Comparison of ENCODE assay signal across 2 cellular contexts in the genomic region with DNA sequence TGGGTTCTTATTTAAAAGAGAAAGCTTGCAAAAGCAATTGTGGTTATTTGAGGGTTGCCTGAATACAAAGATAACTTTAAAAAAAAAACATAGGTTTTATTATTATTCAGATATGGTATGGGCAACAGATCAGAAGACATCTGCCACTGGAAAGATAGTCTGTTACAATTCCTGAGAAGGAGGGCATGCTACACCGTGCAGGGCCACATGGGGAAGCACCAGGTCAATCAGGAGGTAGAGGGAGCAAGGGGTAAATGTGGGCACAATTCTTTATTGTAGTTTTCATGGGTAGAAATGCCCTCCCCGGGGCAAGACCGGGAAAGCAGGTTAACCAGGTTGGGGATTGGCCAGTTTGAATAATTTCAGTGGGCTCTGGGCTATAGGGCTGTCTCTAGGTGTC.
TF ChIP-seq lines count a peak whose summit lies in the region.

No MANE protein-coding gene starts in this region.

TF ChIP-seq in HepG2, 621 proteins besides CTCF, POLR2A, EP300 and RAD21:
- no peak for TF ChIP-seq CBFB (CRISPR knock-in tag; IDR thresholded peaks at IDR 0.05)
- no peak for TF ChIP-seq ZNF777 (CRISPR knock-in tag; IDR thresholded peaks at IDR 0.05)
- TF ChIP-seq ZBTB20 (CRISPR knock-in tag; IDR thresholded peaks at IDR 0.05; ENCODE audit: borderline replicate concordance, low read depth), result no peak
- TF ChIP-seq, protein P1, sequence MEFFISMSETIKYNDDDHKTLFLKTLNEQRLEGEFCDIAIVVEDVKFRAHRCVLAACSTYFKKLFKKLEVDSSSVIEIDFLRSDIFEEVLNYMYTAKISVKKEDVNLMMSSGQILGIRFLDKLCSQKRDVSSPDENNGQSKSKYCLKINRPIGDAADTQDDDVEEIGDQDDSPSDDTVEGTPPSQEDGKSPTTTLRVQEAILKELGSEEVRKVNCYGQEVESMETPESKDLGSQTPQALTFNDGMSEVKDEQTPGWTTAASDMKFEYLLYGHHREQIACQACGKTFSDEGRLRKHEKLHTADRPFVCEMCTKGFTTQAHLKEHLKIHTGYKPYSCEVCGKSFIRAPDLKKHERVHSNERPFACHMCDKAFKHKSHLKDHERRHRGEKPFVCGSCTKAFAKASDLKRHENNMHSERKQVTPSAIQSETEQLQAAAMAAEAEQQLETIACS (CRISPR knock-in tag; IDR thresholded peaks at IDR 0.05), result no peak
- no peak for TF ChIP-seq BCL6 (CRISPR knock-in tag; IDR thresholded peaks at IDR 0.05)

TF ChIP-seq in H1, 55 proteins besides CTCF, POLR2A, EP300 and RAD21:
- TF ChIP-seq SUZ12 (IDR thresholded peaks at IDR 0.05; ENCODE audit: low read length) (no peak), RBBP5 (IDR thresholded peaks at IDR 0.05; ENCODE audit: borderline replicate concordance, low read depth, low read length) (no peak), RFX5 (IDR thresholded peaks at IDR 0.05; ENCODE audit: borderline replicate concordance, low read depth, low read length) (no peak), RXRA (IDR thresholded peaks at IDR 0.05; ENCODE audit: insufficient read depth, low read depth, low read length) (no peak), CHD1 (IDR thresholded peaks at IDR 0.05; ENCODE audit: low read depth, low read length) (no peak), MAX (IDR thresholded peaks at IDR 0.05) (no peak), CBX5 (IDR thresholded peaks at IDR 0.05; ENCODE audit: low read depth, low read length) (no peak), ZNF274 (IDR thresholded peaks at IDR 0.05; ENCODE audit: borderline replicate concordance, extremely low read depth, low read length) (no peak), GABPA (IDR thresholded peaks at IDR 0.05; ENCODE audit: borderline replicate concordance, insufficient read depth, low read length) (no peak), RNF2 (IDR thresholded peaks at IDR 0.05; ENCODE audit: borderline replicate concordance, low read depth, low read length, missing control alignments, poor library complexity, severe bottlenecking) (no peak), MAFK (IDR thresholded peaks at IDR 0.05; ENCODE audit: low read depth, low read length) (no peak), SIX5 (IDR thresholded peaks at IDR 0.05; ENCODE audit: low read depth, low read length) (no peak), SIRT6 (IDR thresholded peaks at IDR 0.05; ENCODE audit: low read length) (no peak)
- TF ChIP-seq, protein P2, sequence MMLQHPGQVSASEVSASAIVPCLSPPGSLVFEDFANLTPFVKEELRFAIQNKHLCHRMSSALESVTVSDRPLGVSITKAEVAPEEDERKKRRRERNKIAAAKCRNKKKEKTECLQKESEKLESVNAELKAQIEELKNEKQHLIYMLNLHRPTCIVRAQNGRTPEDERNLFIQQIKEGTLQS (IDR thresholded peaks at IDR 0.05; ENCODE audit: insufficient read depth, low read depth, low read length), result no peak
